ENCODE assay signal across 8 cellular contexts in genomic region chr5:43191740-43192557, GRCh38. TPM values are rescaled to one million over a fixed set of nuclear protein-coding genes. Genes with fewer than 3 reads are reported as not detected.
DNase-seq lines count a peak whose midpoint lies in the region; ATAC-seq and TF ChIP-seq lines count a peak whose summit lies in the region.

Gene NIM1K (plus strand): TSS chr5:43192225. CDS start chr5:43245776, 53,551 bp downstream.

- peaks cover 22% of the 10 kb centered on the region for H3F3A ChIP-seq in PC-9 (ENCODE audit: insufficient read depth, low read depth)

- no peak for TF ChIP-seq POLR2A in uterus (IDR thresholded peaks at IDR 0.05)

- no peaks in the 10 kb centered on the region for H3K9me2 ChIP-seq in PC-9 (ENCODE audit: insufficient read depth)

- H3K27ac ChIP-seq in PC-9 (no peak within 1 kb of the TSS), cardiac muscle cell (no peak within 1 kb of the TSS), uterus (peak within 1 kb of the TSS in 1 of 2 donors; percentile 33)

- ATAC-seq in GM18907 (IDR thresholded peaks at IDR 0.05; ENCODE audit: unreplicated experiment) (peak; percentile 86), HG03103 (IDR thresholded peaks at IDR 0.05; ENCODE audit: low read depth, unreplicated experiment) (peak; percentile 59)

- intact Hi-C loops in PC-9 (cut with micrococcal nuclease; ENCODE audit: unreplicated experiment): no loop called here
- intact Hi-C loops in uterus (cut with DNase I; ENCODE audit: low total_unique reads): no loop called here

- POLR2A ChIA-PET in PC-9 (lab: Charles Lee; ENCODE audit: unreplicated experiment): interaction anchor here (0.6 kb wide), 1 partner anchor 70 kb away, joined by 10 read pairs; no protein-coding TSS in a partner anchor

- peak within 1 kb of the TSS; percentile 75 for H3K4me2 ChIP-seq in PC-9

- peak within 1 kb of the TSS; percentile 48 for H3K4me3 ChIP-seq in PC-9
- H3K4me3 ChIP-seq in cardiac muscle cell: peak within 1 kb of the TSS; percentile 53
- H3K4me3 ChIP-seq in uterus: peak within 1 kb of the TSS; percentile 34 to 45

- H3K27ac Mint-ChIP-seq in activated naive CD8-positive, alpha-beta T cell: peak within 1 kb of the TSS; percentile 54
- peak within 1 kb of the TSS; percentile 83 for H3K27ac Mint-ChIP-seq in osteocyte (ENCODE audit: unreplicated experiment)

- peak within 1 kb of the TSS; percentile 91 for H3K4me3 Mint-ChIP-seq in activated naive CD8-positive, alpha-beta T cell
- peak within 1 kb of the TSS; percentile 80 for H3K4me3 Mint-ChIP-seq in osteocyte (ENCODE audit: unreplicated experiment)

- H3K79me2 ChIP-seq in PC-9 (ENCODE audit: low read depth): no peaks in the 10 kb centered on the region

- peak within 1 kb of the TSS; percentile 51 for H2AFZ ChIP-seq in PC-9

- H3K4me1 Mint-ChIP-seq in activated naive CD8-positive, alpha-beta T cell (ENCODE audit: low read depth): peaks cover 26% of the 10 kb centered on the region
- peaks cover 21% of the 10 kb centered on the region for H3K4me1 Mint-ChIP-seq in osteocyte (ENCODE audit: unreplicated experiment)

- DNase-seq in AG08395 (ENCODE audit: low spot score) (peak; percentile 50), PC-9 (peak in 1 of 2 experiments; percentile 55), cardiac muscle cell (ENCODE audit: low read depth in 1 of 2, low spot score in 1 of 2) (peak; percentile 60 to 89), osteocyte (ENCODE audit: extremely low spot score, unreplicated experiment) (no peak), uterus (peak; percentile 51 to 57)

- 0 out of 2 replicates have a peak, but pooled peaks cover 4% of the 10 kb centered on the region for H3K27me3 ChIP-seq in PC-9 (ENCODE audit: insufficient read depth, low read depth)
- peaks cover 16% of the 10 kb centered on the region for H3K27me3 ChIP-seq in cardiac muscle cell
- no peaks in the 10 kb centered on the region for H3K27me3 ChIP-seq in uterus

- H3K36me3 ChIP-seq in PC-9 (ENCODE audit: low read depth): no peaks in the 10 kb centered on the region
- H3K36me3 ChIP-seq in cardiac muscle cell: no peaks in the 10 kb centered on the region
- H3K36me3 ChIP-seq in uterus: no peaks in the 10 kb centered on the region

- peaks cover 8% of the 10 kb centered on the region for H3K27me3 Mint-ChIP-seq in activated naive CD8-positive, alpha-beta T cell
- H3K27me3 Mint-ChIP-seq in osteocyte (ENCODE audit: unreplicated experiment): peaks cover 2% of the 10 kb centered on the region

- no peaks in the 10 kb centered on the region for H4K20me1 ChIP-seq in PC-9 (ENCODE audit: insufficient read depth)

- CTCF ChIA-PET in PC-9 (lab: Charles Lee): interaction anchor here (1.0 to 1.2 kb wide), 2 partner anchors 280 to 292 kb away, joined by 4 read pairs; partner anchors contain the start of gene TMEM267

- BruUV-seq in PC-9 (replicated peaks; lab: Mats Ljungman, UMichigan): no TSS peak

- H3K4me1 ChIP-seq in PC-9 (replicated peaks; ENCODE audit: insufficient read depth) (peaks cover 18% of the 10 kb centered on the region), cardiac muscle cell (ENCODE audit: low read depth) (peaks cover 21% of the 10 kb centered on the region), uterus (no peaks in the 10 kb centered on the region)

- H3K36me3 Mint-ChIP-seq in activated naive CD8-positive, alpha-beta T cell: peaks cover 5% of the 10 kb centered on the region
- H3K36me3 Mint-ChIP-seq in osteocyte (ENCODE audit: unreplicated experiment): no peaks in the 10 kb centered on the region

- TF ChIP-seq CTCF in PC-9 (conservative IDR thresholded peaks at IDR 0.05) (no peak), cardiac muscle cell (IDR thresholded peaks at IDR 0.05; ENCODE audit: low read depth, low read length) (no peak), osteocyte (IDR thresholded peaks at IDR 0.05) (no peak), uterus (IDR thresholded peaks at IDR 0.05) (no peak)

- H3K9me3 ChIP-seq in PC-9 (ENCODE audit: insufficient read depth, low read depth): no peaks in the 10 kb centered on the region
- no peaks in the 10 kb centered on the region for H3K9me3 ChIP-seq in cardiac muscle cell (ENCODE audit: low read depth)
- H3K9me3 ChIP-seq in uterus: no peaks in the 10 kb centered on the region

- no peaks in the 10 kb centered on the region for H3K9me3 Mint-ChIP-seq in activated naive CD8-positive, alpha-beta T cell (ENCODE audit: low read depth)
- H3K9me3 Mint-ChIP-seq in osteocyte (ENCODE audit: unreplicated experiment): no peaks in the 10 kb centered on the region

RNA-seq across cellular contexts. Expression of gene NIM1K, which starts in this region (rescaled TPM):
- 0.26 and 0.45 TPM in 2 replicates for total RNA-seq in PC-9 (2021)
- total RNA-seq in cardiac muscle cell: 0.74 and 0.98 TPM in 2 replicates
- polyA plus RNA-seq in cardiac muscle cell: 0.27 and 1.9 TPM in 2 replicates
- 0.29 and 0.43 TPM in 2 replicates for total RNA-seq in osteocyte
- total RNA-seq in uterus: under 1 TPM in 3 of 4 donors, not detected in 1; 0.26 to 0.79 (median 0.35) TPM

Comparison
In these comparisons a context has a peak if more than half of its experiments do, and no peak if none do; other contexts are left out.
1. Peak in DNase-seq and H3K4me3 ChIP-seq in uterus; RNA of the gene not detected or under 1 TPM.